ENCODE assay signal across 1 cellular context in the genomic region with DNA sequence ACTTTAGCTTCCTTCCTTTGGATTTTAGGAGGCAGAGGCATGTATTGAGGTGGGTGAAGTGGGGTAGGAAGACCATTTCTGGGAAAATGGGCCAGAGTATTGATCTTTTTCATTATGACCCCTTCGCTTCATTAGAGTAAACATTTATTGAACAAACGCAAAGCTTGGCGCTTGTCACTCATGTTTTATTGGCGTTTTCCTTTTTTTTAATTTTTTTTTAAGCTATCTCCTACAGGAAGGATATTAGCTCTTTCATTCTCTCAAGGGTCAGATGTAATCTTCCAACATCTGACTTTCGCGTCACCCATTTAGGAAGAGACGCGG.
TF ChIP-seq lines count a peak whose summit lies in the region.

No MANE protein-coding gene starts in this region.

TF ChIP-seq in GM12878, 131 proteins besides CTCF, POLR2A, EP300 and RAD21 (continued from another document):
- TF ChIP-seq MXI1 (IDR thresholded peaks at IDR 0.05; ENCODE audit: low read depth, low read length) = no peak
- TF ChIP-seq DPF2 (IDR thresholded peaks at IDR 0.05) = 0 out of 2 replicates have a peak, but pooled peaks have one; percentile 8
- 0 out of 2 replicates have a peak, but pooled peaks have one; percentile 33 for TF ChIP-seq NR2C1 (IDR thresholded peaks at IDR 0.05)
- no peak for TF ChIP-seq SUZ12 (IDR thresholded peaks at IDR 0.05; ENCODE audit: unreplicated experiment)
- TF ChIP-seq, protein P1, sequence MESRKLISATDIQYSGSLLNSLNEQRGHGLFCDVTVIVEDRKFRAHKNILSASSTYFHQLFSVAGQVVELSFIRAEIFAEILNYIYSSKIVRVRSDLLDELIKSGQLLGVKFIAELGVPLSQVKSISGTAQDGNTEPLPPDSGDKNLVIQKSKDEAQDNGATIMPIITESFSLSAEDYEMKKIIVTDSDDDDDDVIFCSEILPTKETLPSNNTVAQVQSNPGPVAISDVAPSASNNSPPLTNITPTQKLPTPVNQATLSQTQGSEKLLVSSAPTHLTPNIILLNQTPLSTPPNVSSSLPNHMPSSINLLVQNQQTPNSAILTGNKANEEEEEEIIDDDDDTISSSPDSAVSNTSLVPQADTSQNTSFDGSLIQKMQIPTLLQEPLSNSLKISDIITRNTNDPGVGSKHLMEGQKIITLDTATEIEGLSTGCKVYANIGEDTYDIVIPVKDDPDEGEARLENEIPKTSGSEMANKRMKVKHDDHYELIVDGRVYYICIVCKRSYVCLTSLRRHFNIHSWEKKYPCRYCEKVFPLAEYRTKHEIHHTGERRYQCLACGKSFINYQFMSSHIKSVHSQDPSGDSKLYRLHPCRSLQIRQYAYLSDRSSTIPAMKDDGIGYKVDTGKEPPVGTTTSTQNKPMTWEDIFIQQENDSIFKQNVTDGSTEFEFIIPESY (IDR thresholded peaks at IDR 0.05) = peak; percentile 90
